Comparison of ENCODE assay signal across 8 cellular contexts in genomic region chr1:236921610-236922009, GRCh38.
"Had no signal": no experiment of that assay in that cellular context is flagged by ENCODE, and none has a peak within 500 bp of the region (broad histone marks: within the 10 kb centered on the region; RNA-seq: fewer than 3 reads in every experiment).

No MANE protein-coding gene starts in this region.

- FAIRE-seq: G401.6, GM12878, GM12891, GM12892, GM18507, GM19239 had no signal

- H3K4me3 ChIP-seq: GM12878 had no signal

- DNase-seq: GDM1, GF-D8 had no signal

- ATAC-seq: GM12878 had no signal
